16 cellular contexts compared by ENCODE assay signal in the genomic region with DNA sequence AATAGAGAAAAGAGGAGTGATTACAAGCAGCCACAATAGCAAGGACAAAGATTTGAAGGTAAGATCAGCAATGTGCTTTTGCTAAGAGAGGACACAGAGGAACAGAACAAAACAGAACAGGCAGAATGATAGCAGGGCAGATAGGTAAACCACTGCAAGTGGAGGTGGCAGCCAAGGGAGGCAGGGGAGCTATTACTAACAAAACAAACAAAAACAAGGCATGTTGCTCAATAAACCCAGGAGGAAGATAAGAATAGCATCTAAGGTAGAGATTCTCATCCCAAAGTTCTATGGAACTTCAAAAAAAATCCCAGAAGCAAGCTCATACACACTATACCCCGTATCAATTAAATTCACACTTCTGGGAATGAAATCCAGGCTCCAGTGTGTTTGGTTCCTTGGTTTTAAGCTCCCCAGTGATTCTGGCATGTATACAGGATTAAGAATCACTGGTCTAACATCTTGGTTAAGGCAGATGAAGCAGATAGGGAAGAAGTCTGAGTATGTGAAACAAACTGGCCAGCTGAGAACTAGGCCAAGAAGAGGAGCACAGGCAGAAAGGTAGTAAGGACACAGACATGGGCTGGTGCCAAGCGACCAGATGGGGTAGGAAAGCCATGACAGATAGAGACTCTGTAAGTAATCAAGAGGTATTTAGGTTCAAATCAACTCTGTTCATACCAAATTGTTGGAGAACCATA.
A peak's percentile ranks its signal among the peaks of the same experiment; 100 is the strongest.
DNase-seq lines count a peak whose midpoint lies in the region; ATAC-seq, FAIRE-seq and TF ChIP-seq lines count a peak whose summit lies in the region.
"Had no signal": no experiment of that assay in that cellular context is flagged by ENCODE, and none has a peak within 500 bp of the region (broad histone marks: within the 10 kb centered on the region; RNA-seq: fewer than 3 reads in every experiment).

No MANE protein-coding gene starts in this region.

- no peaks in the 10 kb centered on the region for H3K23me2 ChIP-seq in H1 (ENCODE audit: low read depth, low read length)

- peaks cover 0 to under 1% of the 10 kb centered on the region in 2 donors for H3K36me3 Mint-ChIP-seq in CD14-positive monocyte

- no peak overlapping the region for H2AK9ac ChIP-seq in IMR-90 (replicated peaks; ENCODE audit: low read depth, low read length, poor library complexity)

- no peaks in the 10 kb centered on the region for H3K27me3 Mint-ChIP-seq in CD14-positive monocyte (ENCODE audit: low read depth in 3 of 3)

- H2AK5ac ChIP-seq in IMR-90 (ENCODE audit: low read depth, low read length), result peak overlapping the region; percentile 1
- H2AK5ac ChIP-seq in H1 (ENCODE audit: low read depth, low read length), result no peak overlapping the region

- H3K9ac ChIP-seq in IMR-90 (ENCODE audit: low read depth, low read length) (no peak overlapping the region), H1 (replicated peaks in 1 of 4; ENCODE audit: extremely low read depth in 1 of 4, low read depth in 3 of 4, low read length in 3 of 4) (no peak overlapping the region)
- H3K9ac ChIP-seq: KMS-11 had no signal

- H4K5ac ChIP-seq in IMR-90 (ENCODE audit: low read depth, low read length) (peak overlapping the region; percentile 78; the same call in 1 of the 2 replicates), H1 (ENCODE audit: insufficient read length, low read depth, low read length) (no peak overlapping the region)

- H4K8ac ChIP-seq in IMR-90 (ENCODE audit: low read depth in 2 of 2, low read length in 2 of 2) (no peak overlapping the region), H1 (ENCODE audit: extremely low read depth, insufficient read depth, low read length) (no peak overlapping the region)

- H3K79me2 ChIP-seq in H1 (ENCODE audit: control insufficient read depth in 1 of 2, insufficient read depth in 2 of 2, low read length in 2 of 2), result no peaks in the 10 kb centered on the region

- H2AFZ ChIP-seq in IMR-90 (replicated peaks; ENCODE audit: low read length, poor library complexity) (no peak overlapping the region), H1 (ENCODE audit: low read length) (peak overlapping the region; percentile 90)

- H3K36me3 ChIP-seq in IMR-90 (ENCODE audit: control insufficient read depth, insufficient read depth, low read length), result no peaks in the 10 kb centered on the region
- H3K36me3 ChIP-seq in H1 (ENCODE audit: control insufficient read depth in 2 of 4, insufficient read depth in 4 of 4, low read length in 3 of 4), result no peaks in the 10 kb centered on the region
- no peaks in the 10 kb centered on the region for H3K36me3 ChIP-seq in ovary

- peak overlapping the region; percentile 8 to 22; a peak in 4 of 6 replicates for H3K27ac ChIP-seq in A549
- H3K27ac ChIP-seq in IMR-90 (ENCODE audit: insufficient read depth, low read length), result no peak overlapping the region
- no peak overlapping the region for H3K27ac ChIP-seq in H1 (ENCODE audit: low read depth, low read length)
- H3K27ac ChIP-seq in ovary, result peak overlapping the region; percentile 25 to 63
- H3K27ac ChIP-seq: KMS-11 had no signal

- no peak for FAIRE-seq in A549 (lab: Jason Lieb, UNC)
- no peak for FAIRE-seq in H1 (lab: Jason Lieb, UNC)
- FAIRE-seq: GM12878 had no signal

- H3K14ac ChIP-seq in IMR-90 (replicated peaks; ENCODE audit: low read depth, low read length) (no peak overlapping the region; the same call in 1 of the 2 replicates), H1 (ENCODE audit: insufficient read length) (no peak overlapping the region)

- no peak overlapping the region for H2BK20ac ChIP-seq in IMR-90 (ENCODE audit: low read depth, low read length)
- no peak overlapping the region for H2BK20ac ChIP-seq in H1 (ENCODE audit: low read length)

- H2BK5ac ChIP-seq in IMR-90 (ENCODE audit: low read depth, low read length, poor library complexity, severe bottlenecking), result no peak overlapping the region
- H2BK5ac ChIP-seq in H1 (ENCODE audit: low read depth, low read length), result no peak overlapping the region

- dilution Hi-C loops in IMR-90 (cut with HindIII; ENCODE audit: low sequenced_read_pairs, unreplicated experiment), result no loop called here

- H2BK15ac ChIP-seq in IMR-90 (ENCODE audit: low read depth, low read length), result 0 out of 3 replicates have a peak overlapping the region, but pooled peaks have one; percentile 39
- no peak overlapping the region for H2BK15ac ChIP-seq in H1 (ENCODE audit: low read length)

- H2BK12ac ChIP-seq in H1 (ENCODE audit: low read depth, low read length), result no peak overlapping the region

- DNase-seq in A549 (ENCODE audit: low read depth in 1 of 2, low spot score in 1 of 2), result peak in 1 of 2 experiments; percentile 19
- DNase-seq in IMR-90, result no peak
- no peak for DNase-seq in H1 (ENCODE audit: low read depth in 1 of 2, low spot score in 2 of 2)
- DNase-seq in ovary, result no peak
- no peak for DNase-seq in activated CD8-positive, alpha-beta memory T cell treated with anti-CD3 and anti-CD28 coated beads for 24 hours
- DNase-seq in CD14-positive monocyte (ENCODE audit: low spot score), result no peak
- DNase-seq: Caco-2, MM.1S, NCI-H1105, NCI-H1694 treated with DMSO at 0.1 percent for 48 hours, NCI-H345, NCI-H69 had no signal

- H3K4me1 ChIP-seq in A549, result peaks cover 18% of the 10 kb centered on the region
- H3K4me1 ChIP-seq in IMR-90 (ENCODE audit: control insufficient read depth, insufficient read depth, low read length), result peaks cover 6% of the 10 kb centered on the region; the same call in 1 of the 2 replicates
- no peaks in the 10 kb centered on the region for H3K4me1 ChIP-seq in H1 (replicated peaks in 1 of 4; ENCODE audit: control insufficient read depth in 3 of 4, insufficient read depth in 4 of 4, low read length in 3 of 4)
- H3K4me1 ChIP-seq in ovary (ENCODE audit: insufficient read depth), result peaks cover 8% of the 10 kb centered on the region
- H3K4me1 ChIP-seq: Caco-2 had no signal

- 0 out of 3 replicates have a peak, but pooled peaks cover 2% of the 10 kb centered on the region for H3K9me3 ChIP-seq in A549
- no peaks in the 10 kb centered on the region for H3K9me3 ChIP-seq in IMR-90 (ENCODE audit: control insufficient read depth, insufficient read depth, low read length)
- H3K9me3 ChIP-seq in H1 (ENCODE audit: insufficient read depth in 2 of 2, low read depth in 1 of 2, low read length in 1 of 2), result no peaks in the 10 kb centered on the region
- H3K9me3 ChIP-seq in ovary, result no peaks in the 10 kb centered on the region
- H3K9me3 ChIP-seq: Caco-2 had no signal

- no peak for TF ChIP-seq CTCF in A549 (IDR thresholded peaks at IDR 0.05)
- TF ChIP-seq CTCF in IMR-90 (conservative IDR thresholded peaks at IDR 0.05; ENCODE audit: low read depth, low read length), result no peak
- no peak for TF ChIP-seq CTCF in H1 (IDR thresholded peaks at IDR 0.05; ENCODE audit: control extremely low read depth in 1 of 3, insufficient read depth in 1 of 3, low read depth in 1 of 3, low read length in 3 of 3)
- no peak for TF ChIP-seq CTCF in ovary (IDR thresholded peaks at IDR 0.05)
- TF ChIP-seq CTCF in CD14-positive monocyte (IDR thresholded peaks at IDR 0.05), result no peak

- H3K79me1 ChIP-seq in IMR-90 (ENCODE audit: low read depth in 1 of 2, low read length in 2 of 2), result no peaks in the 10 kb centered on the region
- H3K79me1 ChIP-seq in H1 (ENCODE audit: low read depth, low read length), result no peaks in the 10 kb centered on the region

- intact Hi-C loops in IMR-90 (cut with micrococcal nuclease) (no loop called here), ovary (cut with DNase I) (no loop called here), CD14-positive monocyte (cut with micrococcal nuclease) (no loop called here)

- no peak overlapping the region for H4K91ac ChIP-seq in IMR-90 (ENCODE audit: insufficient read depth, low read depth, low read length)
- no peak overlapping the region for H4K91ac ChIP-seq in H1 (replicated peaks; ENCODE audit: insufficient read length, low read length)

- peak; percentile 64 to 69; a peak in 5 of 6 replicates for ATAC-seq in A549
- peak; percentile 24; the same call in 1 of the 2 replicates for ATAC-seq in IMR-90 (ENCODE audit: low read depth)
- ATAC-seq in GM21723 (IDR thresholded peaks at IDR 0.05; ENCODE audit: unreplicated experiment), result no peak
- ATAC-seq in HG03159 (IDR thresholded peaks at IDR 0.05; ENCODE audit: unreplicated experiment), result no peak
- ATAC-seq: GM12878 had no signal

- TF ChIP-seq EP300 in A549 (IDR thresholded peaks at IDR 0.05), result no peak
- no peak for TF ChIP-seq EP300 in H1 (IDR thresholded peaks at IDR 0.05; ENCODE audit: borderline replicate concordance in 1 of 2, low read depth in 2 of 2, low read length in 2 of 2)
- TF ChIP-seq EP300 in ovary (IDR thresholded peaks at IDR 0.05), result no peak

- H3K27me3 ChIP-seq in IMR-90 (ENCODE audit: control insufficient read depth, insufficient read depth, low read length) (no peaks in the 10 kb centered on the region), H1 (replicated peaks in 1 of 4; ENCODE audit: control insufficient read depth in 3 of 4, extremely low read depth in 1 of 4, insufficient read depth in 3 of 4, low read length in 3 of 4) (no peaks in the 10 kb centered on the region), ovary (no peaks in the 10 kb centered on the region)

- H3K18ac ChIP-seq in IMR-90 (ENCODE audit: low read depth, low read length) (peak overlapping the region; percentile 95), H1 (ENCODE audit: extremely low read depth, low read length) (no peak overlapping the region)

- H4K20me1 ChIP-seq in IMR-90 (ENCODE audit: insufficient read depth, low read length), result no peaks in the 10 kb centered on the region
- no peaks in the 10 kb centered on the region for H4K20me1 ChIP-seq in H1 (replicated peaks in 1 of 2; ENCODE audit: control insufficient read depth in 1 of 2, insufficient read depth in 2 of 2, low read length in 2 of 2)

- H3K23ac ChIP-seq in IMR-90 (ENCODE audit: low read depth, low read length), result no peak overlapping the region
- no peak overlapping the region for H3K23ac ChIP-seq in H1 (ENCODE audit: insufficient read length)

- no peak overlapping the region; the same call in 1 of the 2 replicates for H3K4ac ChIP-seq in IMR-90 (ENCODE audit: low read depth, low read length)
- H3K4ac ChIP-seq in H1 (replicated peaks; ENCODE audit: insufficient read length, low read depth, low read length), result no peak overlapping the region

- CTCF ChIA-PET in A549 (lab: Yijun Ruan, JAX) (interaction anchor here (1.2 kb wide), 1 partner anchor 22 kb away, joined by 4 read pairs; no protein-coding TSS in a partner anchor), IMR-90 (lab: Yijun Ruan, JAX) (interaction anchor here (0.9 kb wide), 1 partner anchor 8 kb away, joined by 3 read pairs; no protein-coding TSS in a partner anchor), H1 (lab: Charles Lee; ENCODE audit: partially characterized antibody) (interaction anchor here (0.7 to 1.6 kb wide), 4 partner anchors 9 to 335 kb away, joined by 3 to 4 read pairs (median 4); no protein-coding TSS in a partner anchor)

- peaks cover 2% of the 10 kb centered on the region for H3K4me1 Mint-ChIP-seq in CD14-positive monocyte

- H3K56ac ChIP-seq in IMR-90 (ENCODE audit: extremely low read depth, insufficient read depth, low read length), result no peak overlapping the region
- no peak overlapping the region for H3K56ac ChIP-seq in H1 (replicated peaks; ENCODE audit: insufficient read length, low read depth, low read length)

- TF ChIP-seq POLR2A in A549 (IDR thresholded peaks at IDR 0.05; ENCODE audit: low read length), result no peak
- no peak for TF ChIP-seq POLR2A in IMR-90 (IDR thresholded peaks at IDR 0.05; ENCODE audit: low read depth, low read length)
- no peak for TF ChIP-seq POLR2A in H1 (IDR thresholded peaks at IDR 0.05; ENCODE audit: control extremely low read depth in 1 of 2, low read depth in 2 of 2, low read length in 2 of 2)
- no peak for TF ChIP-seq POLR2A in ovary (IDR thresholded peaks at IDR 0.05)

- H3K4me2 ChIP-seq in A549 (peak overlapping the region; percentile 25), IMR-90 (ENCODE audit: low read depth, low read length) (no peak overlapping the region), H1 (ENCODE audit: insufficient read depth in 1 of 2, low read depth in 2 of 2, low read length in 2 of 2) (no peak overlapping the region)
- H3K4me2 ChIP-seq: KMS-11 had no signal

- no peak overlapping the region for H3K4me3 Mint-ChIP-seq in CD14-positive monocyte

- no peak overlapping the region for H2BK120ac ChIP-seq in IMR-90 (ENCODE audit: low read depth, low read length)
- H2BK120ac ChIP-seq in H1 (replicated peaks; ENCODE audit: low read depth, low read length), result no peak overlapping the region

- whole genome bisulfite sequencing in A549 (ENCODE audit: missing lambda C conversion rate), result 44% methylated on average over 2 of the region's 2 CpGs
- no CpG with 5 or more reads among the region's 2 CpGs for WGBS in IMR-90 (ENCODE audit: extremely low coverage in 2 of 2, insufficient read length in 1 of 2), 2 experiments
- 93% methylated on average over 2 of the region's 2 CpGs; no CpG with 5 or more reads in 1 of the 2 experiments for WGBS in H1 (ENCODE audit: extremely low coverage in 1 of 2, insufficient coverage in 1 of 2, insufficient read length in 1 of 2, insufficient replicate concordance in 2 of 2, low coverage in 1 of 2, low lambda C conversion rate in 2 of 2, missing lambda C conversion rate in 1 of 2), 2 experiments
- WGBS in ovary, 3 donors, result 87 to 90% (median 87%) methylated on average over 2 of the region's 2 CpGs

- H3K4me3 ChIP-seq in A549, result no peak overlapping the region
- H3K4me3 ChIP-seq in IMR-90 (ENCODE audit: insufficient read depth, low read depth, low read length), result no peak overlapping the region
- no peak overlapping the region for H3K4me3 ChIP-seq in H1 (ENCODE audit: extremely low read depth in 1 of 4, insufficient read depth in 2 of 4, low read depth in 3 of 4, low read length in 4 of 4)
- no peak overlapping the region for H3K4me3 ChIP-seq in ovary
- H3K4me3 ChIP-seq: GM12878 had no signal

- H3K9me3 Mint-ChIP-seq in CD14-positive monocyte, result peaks cover 0 to 8% (median 6%) of the 10 kb centered on the region in 7 donors

- H3K9me1 ChIP-seq in IMR-90 (ENCODE audit: insufficient read depth, low read length), result 0 out of 2 replicates have a peak, but pooled peaks cover 2% of the 10 kb centered on the region

- POLR2A ChIA-PET in A549 (lab: Yijun Ruan, JAX) (no interaction called here), IMR-90 (lab: Charles Lee; ENCODE audit: unreplicated experiment) (interaction anchor here (0.6 kb wide), 1 partner anchor 91 kb away, joined by 4 read pairs; no protein-coding TSS in a partner anchor), H1 (lab: Charles Lee; ENCODE audit: partially characterized antibody) (no interaction called here)

- in situ Hi-C loops in IMR-90 (cut with MboI; ENCODE audit: low sequenced_read_pairs), result no loop called here

- BruUV-seq in IMR-90 (replicated peaks; lab: Mats Ljungman, UMichigan), result no TSS peak

- no peak overlapping the region for H3K27ac Mint-ChIP-seq in CD14-positive monocyte

- TF ChIP-seq RAD21 in A549 (conservative IDR thresholded peaks at IDR 0.05 in 1 of 2, IDR thresholded peaks at IDR 0.05 in 1 of 2) (no peak), IMR-90 (IDR thresholded peaks at IDR 0.05; ENCODE audit: low read length) (no peak), H1 (IDR thresholded peaks at IDR 0.05 in 1 of 2, conservative IDR thresholded peaks at IDR 0.05 in 1 of 2; ENCODE audit: low read depth in 2 of 2, low read length in 2 of 2) (no peak)

Comparison
In these comparisons a context has a peak if more than half of its experiments do, and no peak if none do; other contexts are left out.
1. ATAC-seq: peak in A549 (2 of 2) and IMR-90 (single experiment); none in GM21723 (single experiment) and HG03159 (single experiment).
2. H3K27ac ChIP-seq: peak in A549 (2 of 2) and ovary (2 of 2); none in IMR-90 (single experiment) and H1 (single experiment).